ENCODE assay signal across 8 cellular contexts in genomic region chr2:19361325-19361990, GRCh38. TPM values are rescaled to one million over a fixed set of nuclear protein-coding genes. Genes with fewer than 3 reads are reported as not detected.
DNase-seq lines count a peak whose midpoint lies in the region; ATAC-seq and TF ChIP-seq lines count a peak whose summit lies in the region.

No MANE protein-coding gene starts in this region.

- ATAC-seq in memory B cell (ENCODE audit: low read depth) (no peak), HG02840 (IDR thresholded peaks at IDR 0.05; ENCODE audit: low FRiP score, unreplicated experiment) (no peak)

- H3K4me1 Mint-ChIP-seq in memory B cell = peaks cover 22% of the 10 kb centered on the region
- peaks cover 27% of the 10 kb centered on the region for H3K4me1 Mint-ChIP-seq in type B pancreatic cell (ENCODE audit: unreplicated experiment)

- H3K36me3 Mint-ChIP-seq in memory B cell = no peaks in the 10 kb centered on the region
- H3K36me3 Mint-ChIP-seq in type B pancreatic cell = peaks cover 5% of the 10 kb centered on the region

- peak overlapping the region; percentile 89 for H3K27ac Mint-ChIP-seq in memory B cell
- H3K27ac Mint-ChIP-seq in type B pancreatic cell = peak overlapping the region; percentile 32

- H3K27me3 Mint-ChIP-seq in memory B cell (peaks cover 20% of the 10 kb centered on the region), type B pancreatic cell (peaks cover 94% of the 10 kb centered on the region)

- H3K9me3 Mint-ChIP-seq in memory B cell = no peaks in the 10 kb centered on the region
- no peaks in the 10 kb centered on the region for H3K9me3 Mint-ChIP-seq in type B pancreatic cell

- peak overlapping the region; percentile 75 for H3K4me3 ChIP-seq in choroid plexus epithelial cell (ENCODE audit: low read depth, low read length)

- H3K4me3 Mint-ChIP-seq in memory B cell (peak overlapping the region; percentile 96), type B pancreatic cell (peak overlapping the region; percentile 90)

- peak; percentile 34 for DNase-seq in activated CD4-positive, alpha-beta T cell treated with anti-CD3 and anti-CD28 coated beads for 48 hours
- DNase-seq in activated CD4-positive, alpha-beta T cell treated with anti-CD3 and anti-CD28 coated beads, Interleukin-2, amount 50 U/mL, for 4 hours = no peak
- DNase-seq in choroid plexus epithelial cell (ENCODE audit: low read depth) = peak; percentile 33
- DNase-seq in memory B cell (ENCODE audit: low spot score in 2 of 2) = peak in 1 of 2 donors; percentile 41
- DNase-seq in type B pancreatic cell (ENCODE audit: extremely low spot score, unreplicated experiment) = no peak
- no peak for DNase-seq in NCI-H1105 (lab: John Stamatoyannopoulos, UW)
- DNase-seq in MV-4-11 (lab: John Stamatoyannopoulos, UW) = no peak

- no peak for TF ChIP-seq CTCF in choroid plexus epithelial cell (conservative IDR thresholded peaks at IDR 0.05; ENCODE audit: low read depth, low read length)
- no peak for TF ChIP-seq CTCF in type B pancreatic cell (conservative IDR thresholded peaks at IDR 0.05)

RNA-seq across cellular contexts. Expression of gene OSR1, which starts 3.0 kb away (rescaled TPM):
- 9.5 and 55.7 TPM in 2 replicates for total RNA-seq in type B pancreatic cell (ENCODE audit: low replicate concordance)

Comparison
In these comparisons a context has a peak if more than half of its experiments do, and no peak if none do; other contexts are left out.
1. DNase-seq: peak in activated CD4-positive, alpha-beta T cell treated with anti-CD3 and anti-CD28 coated beads for 48 hours (single experiment) and choroid plexus epithelial cell (single experiment); none in activated CD4-positive, alpha-beta T cell treated with anti-CD3 and anti-CD28 coated beads, Interleukin-2, amount 50 U/mL, for 4 hours (0 of 2), type B pancreatic cell (single experiment), NCI-H1105 (single experiment) and MV-4-11 (single experiment).